Comparison of ENCODE assay signal across 9 cellular contexts in the genomic region with DNA sequence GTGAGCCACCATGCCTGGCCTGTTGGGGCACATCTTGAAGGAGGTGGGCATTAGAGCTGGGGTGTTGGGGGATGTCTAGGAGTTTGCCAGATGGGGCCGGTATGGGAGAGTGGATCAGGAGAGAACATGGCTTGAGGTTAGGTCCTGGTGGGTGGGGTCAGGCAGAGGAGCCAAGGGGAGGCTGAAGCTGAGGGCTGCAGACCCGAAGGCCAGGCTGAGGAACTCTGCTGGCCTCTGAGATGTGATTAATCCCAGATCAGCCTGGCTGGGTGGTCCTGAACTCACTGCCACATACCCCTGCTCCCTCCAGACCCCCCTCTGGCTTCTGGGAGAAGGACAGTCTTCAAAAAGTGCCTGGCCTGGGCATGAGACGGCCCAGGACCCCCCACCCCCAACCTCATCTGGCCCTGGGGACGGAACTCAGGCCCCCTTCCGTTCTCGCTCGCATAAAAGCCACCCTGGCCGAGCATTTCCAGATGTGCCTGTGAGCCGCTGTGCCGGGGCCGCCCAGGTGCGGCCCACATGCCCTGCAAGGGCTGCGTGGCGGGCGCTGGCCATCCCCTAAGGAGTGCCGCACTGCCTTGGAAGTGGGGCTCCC. TPM values are rescaled to one million over a fixed set of nuclear protein-coding genes. Genes with fewer than 3 reads are reported as not detected.
DNase-seq lines count a peak whose midpoint lies in the region; ATAC-seq and TF ChIP-seq lines count a peak whose summit lies in the region.
"Had no signal": no experiment of that assay in that cellular context is flagged by ENCODE, and none has a peak within 500 bp of the region (broad histone marks: within the 10 kb centered on the region; RNA-seq: fewer than 3 reads in every experiment).

No MANE protein-coding gene starts in this region.

- H3K9ac ChIP-seq in OCI-LY3 (ENCODE audit: low read length), result peak overlapping the region; percentile 96

- no peak for TF ChIP-seq CTCF in Caco-2 (IDR thresholded peaks at IDR 0.05; ENCODE audit: insufficient read depth in 1 of 2, low read depth in 1 of 2, low read length in 1 of 2, severe bottlenecking in 1 of 2, unreplicated experiment in 1 of 2)
- no peak for TF ChIP-seq CTCF in OCI-LY3 (IDR thresholded peaks at IDR 0.05; ENCODE audit: low read depth, low read length)
- TF ChIP-seq CTCF in osteoblast (IDR thresholded peaks at IDR 0.05; ENCODE audit: extremely low read depth, low read depth, low read length), result no peak

- no peak overlapping the region for H3K27ac ChIP-seq in OCI-LY3 (ENCODE audit: low read length)
- peak overlapping the region; percentile 69 for H3K27ac ChIP-seq in osteoblast (ENCODE audit: low read depth, low read length)
- no peak overlapping the region for H3K27ac ChIP-seq in substantia nigra (ENCODE audit: low read depth, low read length, poor library complexity, severe bottlenecking)

- no peak for DNase-seq in Caco-2
- no peak for DNase-seq in effector memory CD8-positive, alpha-beta T cell
- DNase-seq in osteoblast (ENCODE audit: insufficient read length, low spot score, missing footprints), result peak; percentile 64
- DNase-seq in substantia nigra (lab: John Stamatoyannopoulos, UW), result no peak
- DNase-seq in posterior vena cava (ENCODE audit: low spot score), result no peak
- no peak for DNase-seq in mucosa of gallbladder (ENCODE audit: low spot score)

- no peaks in the 10 kb centered on the region; the same call in 1 of the 2 replicates for H3K36me3 ChIP-seq in Caco-2 (ENCODE audit: control insufficient read depth, insufficient read depth, low read length)
- no peaks in the 10 kb centered on the region for H3K36me3 ChIP-seq in OCI-LY3 (replicated peaks; ENCODE audit: low read depth, low read length)
- H3K36me3 ChIP-seq in osteoblast (ENCODE audit: insufficient read depth, low read length), result no peaks in the 10 kb centered on the region

- peaks cover 17% of the 10 kb centered on the region for H3K4me1 ChIP-seq in Caco-2
- peaks cover 9% of the 10 kb centered on the region for H3K4me1 ChIP-seq in OCI-LY3 (ENCODE audit: low read length)
- H3K4me1 ChIP-seq in osteoblast (ENCODE audit: insufficient read depth, low read length), result peaks cover 12% of the 10 kb centered on the region

- H3K79me2 ChIP-seq in OCI-LY3 (ENCODE audit: low read length) (peaks cover 9% of the 10 kb centered on the region), osteoblast (ENCODE audit: insufficient read depth, low read length) (peaks cover 9% of the 10 kb centered on the region)

- H3K27me3 Mint-ChIP-seq in Caco-2 (ENCODE audit: insufficient read depth, unreplicated experiment), result no peaks in the 10 kb centered on the region
- H3K27me3 Mint-ChIP-seq in effector memory CD8-positive, alpha-beta T cell, result peaks cover 13 to 16% of the 10 kb centered on the region in 2 donors

- H3K4me3 ChIP-seq in Caco-2 (ENCODE audit: low read depth, low read length) (peak overlapping the region; percentile 61), OCI-LY3 (ENCODE audit: low read length) (peak overlapping the region; percentile 85), osteoblast (ENCODE audit: insufficient read depth, low read length) (peak overlapping the region; percentile 83)

- H4K20me1 ChIP-seq in OCI-LY3 (ENCODE audit: insufficient read depth, low read length), result peaks cover 3% of the 10 kb centered on the region; the same call in 1 of the 2 replicates
- peaks cover 12% of the 10 kb centered on the region for H4K20me1 ChIP-seq in osteoblast (ENCODE audit: insufficient read depth, low read length)

- no peaks in the 10 kb centered on the region for H3K9me3 Mint-ChIP-seq in Caco-2 (ENCODE audit: unreplicated experiment)
- no peaks in the 10 kb centered on the region for H3K9me3 Mint-ChIP-seq in effector memory CD8-positive, alpha-beta T cell

- H3K9me3 ChIP-seq in Caco-2 (no peaks in the 10 kb centered on the region), OCI-LY3 (ENCODE audit: insufficient read depth, low read length) (no peaks in the 10 kb centered on the region), osteoblast (ENCODE audit: low read depth, low read length) (no peaks in the 10 kb centered on the region)

- intact Hi-C loops in Caco-2 (cut with micrococcal nuclease; ENCODE audit: unreplicated experiment), result no loop called here
- intact Hi-C loops in posterior vena cava (cut with DNase I), result no loop called here

- H3K27me3 ChIP-seq in Caco-2 (replicated peaks; ENCODE audit: control insufficient read depth, insufficient read depth, low read length) (no peaks in the 10 kb centered on the region), OCI-LY3 (ENCODE audit: low read depth, low read length) (no peaks in the 10 kb centered on the region), osteoblast (ENCODE audit: insufficient read depth, low read length) (no peaks in the 10 kb centered on the region)

- peak overlapping the region; percentile 95 for H3K4me2 ChIP-seq in OCI-LY3 (ENCODE audit: low read length)
- peak overlapping the region; percentile 82 for H3K4me2 ChIP-seq in osteoblast (ENCODE audit: insufficient read depth, low read length)

- BruUV-seq in Caco-2 (replicated peaks; lab: Mats Ljungman, UMichigan), result no TSS peak

- ATAC-seq in effector memory CD8-positive, alpha-beta T cell (replicated peaks), result no peak
- no peak for ATAC-seq in HG02678 (IDR thresholded peaks at IDR 0.05; ENCODE audit: unreplicated experiment)

- H3K36me3 Mint-ChIP-seq in Caco-2 (ENCODE audit: insufficient read depth, unreplicated experiment), result peaks cover 37% of the 10 kb centered on the region
- H3K36me3 Mint-ChIP-seq in effector memory CD8-positive, alpha-beta T cell (ENCODE audit: insufficient read depth), result peaks cover 4% of the 10 kb centered on the region

- CTCF ChIA-PET in Caco-2 (lab: Charles Lee), result interaction anchor here (1.6 kb wide), 1 partner anchor 46 kb away, joined by 4 read pairs; no protein-coding TSS in a partner anchor

- peaks cover 5% of the 10 kb centered on the region for H3K4me1 Mint-ChIP-seq in Caco-2 (ENCODE audit: low read depth, unreplicated experiment)
- H3K4me1 Mint-ChIP-seq in effector memory CD8-positive, alpha-beta T cell (ENCODE audit: low read depth in 2 of 2), result peaks cover 5 to 8% of the 10 kb centered on the region in 2 donors

- POLR2A ChIA-PET in Caco-2 (lab: Charles Lee), result interaction anchor here (0.5 to 1.5 kb wide), 3 partner anchors 16 to 164 kb away, joined by 3 to 6 read pairs (median 5); a partner anchor contains a TSS

- H2AFZ ChIP-seq in OCI-LY3 (ENCODE audit: low read depth, low read length) (no peak overlapping the region), osteoblast (ENCODE audit: low read length) (no peak overlapping the region)

- H3K27ac Mint-ChIP-seq in Caco-2 (ENCODE audit: unreplicated experiment), result no peak overlapping the region
- H3K27ac Mint-ChIP-seq in effector memory CD8-positive, alpha-beta T cell, result no peak overlapping the region

- H3K4me3 Mint-ChIP-seq in Caco-2 (ENCODE audit: unreplicated experiment), result peak overlapping the region; percentile 75
- peak overlapping the region; percentile 58 to 59 for H3K4me3 Mint-ChIP-seq in effector memory CD8-positive, alpha-beta T cell

RNA-seq across cellular contexts. Expression of a gene that starts 2.7 kb away (rescaled TPM):
- total RNA-seq in Caco-2 (2022), result 26.3 and 31.2 TPM in 2 replicates
- 32.7 and 52.1 TPM in 2 replicates for total RNA-seq in osteoblast
- 100 to 1,000 TPM; 234 to 270 TPM for total RNA-seq in posterior vena cava
- 39.1 TPM for total RNA-seq in mucosa of gallbladder

RNA-seq across cellular contexts. Expression of a gene that starts 15.9 kb away (rescaled TPM):
- total RNA-seq in Caco-2 (2022) (74.6 and 77.9 TPM in 2 replicates), osteoblast (29.8 and 38.7 TPM in 2 replicates), posterior vena cava (10 to 100 TPM; 24.5 to 27.1 TPM), mucosa of gallbladder (34.8 TPM)

RNA-seq across cellular contexts. Expression of a gene that starts 16.4 kb away (rescaled TPM):
- not detected in 2 replicates for total RNA-seq in Caco-2 (2022)
- total RNA-seq in osteoblast, result not detected in 2 replicates
- not detected for total RNA-seq in posterior vena cava
- total RNA-seq in mucosa of gallbladder, result not detected
- total RNA-seq: activated CD8-positive, alpha-beta memory T cell treated with anti-CD3 and anti-CD28 coated beads for 36 hours had no signal

RNA-seq across cellular contexts. Expression of a gene that starts 29.8 kb away (rescaled TPM):
- total RNA-seq in Caco-2 (2022) (14.7 and 16.1 TPM in 2 replicates), osteoblast (9.7 and 10.5 TPM in 2 replicates), posterior vena cava (100 to 1,000 TPM in 1 of 2 donors, 10 to 100 TPM in 1; 89.6 to 128 TPM), mucosa of gallbladder (26.1 TPM)

RNA-seq across cellular contexts. Expression of a gene that starts 39.2 kb away (rescaled TPM):
- 0.68 TPM in 1 of 2 replicates, not detected in the other for total RNA-seq in Caco-2 (2022)
- not detected in 2 replicates for total RNA-seq in osteoblast
- total RNA-seq in posterior vena cava, result under 1 TPM in 1 of 2 donors, not detected in 1; 0.37 TPM
- 0.17 TPM for total RNA-seq in mucosa of gallbladder
- total RNA-seq: activated CD8-positive, alpha-beta memory T cell treated with anti-CD3 and anti-CD28 coated beads for 36 hours had no signal
